ENCODE assay signal across 8 cellular contexts in the genomic region with DNA sequence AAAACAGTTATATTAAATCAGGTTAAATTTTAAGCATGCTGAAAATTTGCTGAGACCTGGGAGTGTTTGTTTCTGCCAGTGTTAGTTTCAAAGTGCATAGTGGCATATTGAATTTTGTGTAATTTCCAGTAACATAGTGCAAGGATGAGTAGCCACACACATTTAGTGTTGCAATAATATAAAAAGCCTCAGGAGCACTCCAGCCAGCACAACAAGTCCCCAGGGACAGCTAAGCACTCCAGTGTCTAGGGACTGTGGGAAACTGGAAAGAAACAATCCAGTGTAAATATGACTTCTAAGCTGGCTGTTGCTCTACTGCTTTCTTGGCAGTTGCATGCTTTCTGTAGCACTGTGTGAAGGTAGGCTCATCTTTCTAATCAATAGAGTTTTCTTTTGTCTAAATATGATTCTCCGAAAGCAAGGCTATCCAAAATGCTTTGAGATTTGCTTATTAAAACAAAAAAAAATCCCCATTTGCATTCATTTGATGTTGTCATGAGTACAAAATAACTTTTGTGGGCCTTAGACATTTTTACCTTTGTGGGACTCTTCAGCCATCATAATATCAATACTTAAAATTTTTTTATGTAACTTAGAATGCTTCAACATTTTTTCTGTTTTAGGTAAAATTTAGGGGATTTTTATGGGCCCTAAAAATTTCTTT. TPM values are rescaled to one million over a fixed set of nuclear protein-coding genes. Genes with fewer than 3 reads are reported as not detected.
DNase-seq lines count a peak whose midpoint lies in the region; ATAC-seq and TF ChIP-seq lines count a peak whose summit lies in the region.

No MANE protein-coding gene starts in this region.

- H3K27ac ChIP-seq in brain microvascular endothelial cell: peak overlapping the region; percentile 37

- no peaks in the 10 kb centered on the region for H3K36me3 ChIP-seq in brain microvascular endothelial cell (replicated peaks)

- TF ChIP-seq CTCF in brain microvascular endothelial cell (IDR thresholded peaks at IDR 0.05; ENCODE audit: low read depth, low read length, missing control alignments) (no peak), omental fat pad (IDR thresholded peaks at IDR 0.05) (no peak)

- H3K4me3 ChIP-seq in brain microvascular endothelial cell (ENCODE audit: low read depth, low read length): no peak overlapping the region

- H3K27me3 ChIP-seq in brain microvascular endothelial cell (replicated peaks): no peaks in the 10 kb centered on the region

- ATAC-seq in omental fat pad (ENCODE audit: low FRiP score): peak; percentile 62

- DNase-seq in DMS79 (lab: John Stamatoyannopoulos, UW): peak; percentile 68
- peak; percentile 92 to 97 for DNase-seq in NCI-H187 (lab: John Stamatoyannopoulos, UW)
- peak; percentile 86 for DNase-seq in brain microvascular endothelial cell
- no peak for DNase-seq in omental fat pad (ENCODE audit: low spot score)
- no peak for DNase-seq in HPDE6-E6E7 (ENCODE audit: extremely low spot score)
- DNase-seq in stimulated activated CD4-positive, alpha-beta T cell treated with anti-CD3 and anti-CD28 coated beads, Interleukin-15, amount 100 ng/mL, for 24 hours: no peak
- no peak for DNase-seq in OCI-M1 (lab: John Stamatoyannopoulos, UW)
- no peak for DNase-seq in cortex of kidney (lab: John Stamatoyannopoulos, UW)

- in situ Hi-C loops in brain microvascular endothelial cell (cut with HindIII; ENCODE audit: low pct_ligation_motif_present, low sequenced_read_pairs): no loop called here

RNA-seq across cellular contexts. Expression of a gene that starts 24.2 kb away (rescaled TPM):
- total RNA-seq in omental fat pad: 100 to 1,000 TPM in 1 of 4 donors, 10 to 100 TPM in 3; 27.8 to 295 (median 68.7) TPM

RNA-seq across cellular contexts. Expression of a gene that starts 34.7 kb away (rescaled TPM):
- total RNA-seq in omental fat pad: 10 to 100 TPM; 12.2 to 23.2 (median 18.4) TPM

Comparison
In these comparisons a context has a peak if more than half of its experiments do, and no peak if none do; other contexts are left out.
1. DNase-seq: peak in DMS79 (single experiment), NCI-H187 (2 of 2) and brain microvascular endothelial cell (single experiment); none in omental fat pad (single experiment), HPDE6-E6E7 (single experiment), stimulated activated CD4-positive, alpha-beta T cell treated with anti-CD3 and anti-CD28 coated beads, Interleukin-15, amount 100 ng/mL, for 24 hours (single experiment), OCI-M1 (single experiment) and cortex of kidney (single experiment).